8 cellular contexts compared by ENCODE assay signal in the genomic region with DNA sequence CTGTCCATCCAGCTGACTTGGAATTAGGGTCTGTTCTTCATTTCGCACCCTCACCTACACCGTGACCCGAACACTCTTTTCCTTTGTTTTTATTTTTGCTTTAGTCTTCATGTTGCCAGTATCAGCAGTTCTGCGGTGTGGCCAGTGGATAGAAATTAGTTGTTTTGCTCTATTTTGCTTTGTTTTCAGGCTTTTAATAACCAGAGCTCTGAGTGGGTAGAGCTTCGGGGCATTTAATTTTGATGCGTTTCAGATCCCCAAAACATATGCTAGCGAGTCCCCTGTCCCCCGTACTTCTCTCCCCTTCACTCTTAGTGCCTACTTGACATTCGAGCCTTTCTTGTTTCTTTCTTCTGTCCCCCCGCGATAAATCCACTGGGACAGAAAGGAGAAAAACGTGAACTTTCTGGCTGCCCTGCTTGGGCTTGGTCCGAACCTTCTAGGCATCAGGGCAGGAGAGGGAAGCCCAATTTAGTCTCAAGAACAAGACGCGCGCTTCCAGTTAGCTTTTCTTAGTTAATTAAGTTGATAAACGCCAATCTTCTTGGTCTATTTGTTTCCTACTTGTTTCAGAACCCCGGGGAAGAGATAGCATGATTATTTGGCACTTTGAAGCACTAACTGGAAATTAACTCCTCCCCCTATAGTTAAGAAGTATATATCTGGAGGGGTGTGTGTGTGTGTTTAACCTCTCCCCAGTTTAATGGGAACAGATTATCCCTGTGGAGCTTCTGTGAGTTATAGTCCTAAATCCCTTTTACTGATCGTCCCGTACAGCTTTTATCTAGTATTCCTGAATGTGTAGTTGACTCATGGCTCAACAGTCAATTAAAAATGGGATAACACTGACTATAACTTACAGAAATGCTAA. TPM values are rescaled to one million over a fixed set of nuclear protein-coding genes. Genes with fewer than 3 reads are reported as not detected.
DNase-seq lines count a peak whose midpoint lies in the region; ATAC-seq lines count a peak whose summit lies in the region.

No MANE protein-coding gene starts in this region.

- H3K4me3 Mint-ChIP-seq in activated naive CD4-positive, alpha-beta T cell treated with anti-CD3 and anti-CD28 coated beads, Interleukin-2, amount 10 ng/mL, durations not matched to agents 7 days and 5 days, result peak overlapping the region; percentile 88
- H3K4me3 Mint-ChIP-seq in effector memory CD8-positive, alpha-beta T cell, result peak overlapping the region; percentile 91 to 99
- H3K4me3 Mint-ChIP-seq in naive thymus-derived CD8-positive, alpha-beta T cell, result peak overlapping the region; percentile 90 to 99 (median 98)

- no peak for DNase-seq in activated naive CD4-positive, alpha-beta T cell treated with anti-CD3 and anti-CD28 coated beads, Interleukin-2, amount 10 ng/mL, durations not matched to agents 7 days and 5 days
- no peak for DNase-seq in activated naive CD4-positive, alpha-beta T cell treated with anti-CD3 and anti-CD28 coated beads, Interleukin-2, amount 50 U/mL, for 16 hours
- peak; percentile 9 for DNase-seq in RPMI7951 (ENCODE audit: low read depth)
- DNase-seq in effector memory CD8-positive, alpha-beta T cell, result no peak
- DNase-seq in naive thymus-derived CD8-positive, alpha-beta T cell, result peak in 2 of 10 donors; percentile 2 to 9

- H3K27ac Mint-ChIP-seq in activated naive CD4-positive, alpha-beta T cell treated with anti-CD3 and anti-CD28 coated beads, Interleukin-2, amount 10 ng/mL, durations not matched to agents 7 days and 5 days, result peak overlapping the region; percentile 96
- peak overlapping the region; percentile 98 for H3K27ac Mint-ChIP-seq in effector memory CD8-positive, alpha-beta T cell
- peak overlapping the region; percentile 94 to 98 (median 98) for H3K27ac Mint-ChIP-seq in naive thymus-derived CD8-positive, alpha-beta T cell

- peaks cover 7% of the 10 kb centered on the region for H3K36me3 Mint-ChIP-seq in activated naive CD4-positive, alpha-beta T cell treated with anti-CD3 and anti-CD28 coated beads, Interleukin-2, amount 10 ng/mL, durations not matched to agents 7 days and 5 days
- H3K36me3 Mint-ChIP-seq in effector memory CD8-positive, alpha-beta T cell (ENCODE audit: insufficient read depth), result peaks cover 19% of the 10 kb centered on the region
- peaks cover 0 to 5% (median 0%) of the 10 kb centered on the region in 3 donors for H3K36me3 Mint-ChIP-seq in naive thymus-derived CD8-positive, alpha-beta T cell

- POLR2A ChIA-PET in naive thymus-derived CD8-positive, alpha-beta T cell (lab: Charles Lee), result interaction anchor here (0.5 to 4.0 kb wide), 9 partner anchors 12 to 523 kb away, joined by 3 to 39 read pairs (median 6); a partner anchor contains a TSS

- ATAC-seq in effector memory CD8-positive, alpha-beta T cell (replicated peaks), result no peak
- ATAC-seq in naive thymus-derived CD8-positive, alpha-beta T cell, result no peak
- ATAC-seq in GM19351 (IDR thresholded peaks at IDR 0.05; ENCODE audit: unreplicated experiment), result no peak
- ATAC-seq in HG03108 (IDR thresholded peaks at IDR 0.05; ENCODE audit: unreplicated experiment), result no peak
- ATAC-seq in GM18519 (IDR thresholded peaks at IDR 0.05; ENCODE audit: low FRiP score, unreplicated experiment), result no peak

- no peaks in the 10 kb centered on the region for H3K9me3 Mint-ChIP-seq in activated naive CD4-positive, alpha-beta T cell treated with anti-CD3 and anti-CD28 coated beads, Interleukin-2, amount 10 ng/mL, durations not matched to agents 7 days and 5 days
- H3K9me3 Mint-ChIP-seq in effector memory CD8-positive, alpha-beta T cell, result no peaks in the 10 kb centered on the region
- H3K9me3 Mint-ChIP-seq in naive thymus-derived CD8-positive, alpha-beta T cell, result no peaks in the 10 kb centered on the region

- CTCF ChIA-PET in activated naive CD4-positive, alpha-beta T cell treated with anti-CD3 and anti-CD28 coated beads, Interleukin-2, amount 10 ng/mL, durations not matched to agents 7 days and 5 days (lab: Charles Lee), result interaction anchor here (0.7 to 6.9 kb wide), 4 partner anchors 10 to 512 kb away, joined by 3 to 61 read pairs (median 4); no protein-coding TSS in a partner anchor

- H3K4me1 Mint-ChIP-seq in activated naive CD4-positive, alpha-beta T cell treated with anti-CD3 and anti-CD28 coated beads, Interleukin-2, amount 10 ng/mL, durations not matched to agents 7 days and 5 days, result peaks cover 51% of the 10 kb centered on the region
- H3K4me1 Mint-ChIP-seq in effector memory CD8-positive, alpha-beta T cell (ENCODE audit: low read depth in 2 of 2), result peaks cover 12 to 28% of the 10 kb centered on the region in 2 donors
- peaks cover 18 to 45% (median 35%) of the 10 kb centered on the region in 4 donors for H3K4me1 Mint-ChIP-seq in naive thymus-derived CD8-positive, alpha-beta T cell

- no peaks in the 10 kb centered on the region for H3K27me3 Mint-ChIP-seq in activated naive CD4-positive, alpha-beta T cell treated with anti-CD3 and anti-CD28 coated beads, Interleukin-2, amount 10 ng/mL, durations not matched to agents 7 days and 5 days
- no peaks in the 10 kb centered on the region for H3K27me3 Mint-ChIP-seq in effector memory CD8-positive, alpha-beta T cell
- H3K27me3 Mint-ChIP-seq in naive thymus-derived CD8-positive, alpha-beta T cell, result no peaks in the 10 kb centered on the region

RNA-seq across cellular contexts. Expression of a gene that starts 0.9 kb away (rescaled TPM):
- total RNA-seq in RPMI7951 (2014; rRNA removed; shearing (Covaris generic)), result 3.4 and 4.7 TPM in 2 replicates
- 10 to 100 TPM in 1 of 2 experiments, 1 to 10 TPM in 1; 9.5 to 10.4 TPM for total RNA-seq in naive thymus-derived CD8-positive, alpha-beta T cell
- 1 to 10 TPM; 3.3 to 6.5 (median 4.2) TPM for polyA plus RNA-seq in naive thymus-derived CD8-positive, alpha-beta T cell

RNA-seq across cellular contexts. Expression of a gene that starts 1.1 kb away (rescaled TPM):
- total RNA-seq in RPMI7951 (2014; rRNA removed; shearing (Covaris generic)), result 19.2 and 20.4 TPM in 2 replicates
- 10 to 100 TPM; 20.9 to 26.8 TPM for total RNA-seq in naive thymus-derived CD8-positive, alpha-beta T cell
- 10 to 100 TPM; 10.8 to 17.4 (median 14.1) TPM for polyA plus RNA-seq in naive thymus-derived CD8-positive, alpha-beta T cell
